ENCODE assay signal across 22 cellular contexts in genomic region chr10:1670541-1671365, GRCh38.
"Had no signal": no experiment of that assay in that cellular context is flagged by ENCODE, and none has a peak within 500 bp of the region (broad histone marks: within the 10 kb centered on the region; RNA-seq: fewer than 3 reads in every experiment).

No MANE protein-coding gene starts in this region.

- DNase-seq: activated CD4-positive, alpha-beta memory T cell treated with anti-CD3 and anti-CD28 coated beads for 36 hours; activated CD4-positive, alpha-beta T cell treated with anti-CD3 and anti-CD28 coated beads for 48 hours; activated CD4-positive, CD25-positive, alpha-beta regulatory T cell; activated naive CD4-positive, alpha-beta T cell treated with Interleukin-2 at 50 U/mL for 16 hours; activated naive CD8-positive, alpha-beta T cell treated with anti-CD3 and anti-CD28 coated beads for 36 hours; activated T-cell treated with anti-CD3 and anti-CD28 coated beads, Interleukin-2, amount 50 U/mL, for 48 hours; colonic mucosa; dorsolateral prefrontal cortex; erythroblast; gastrocnemius medialis; lower lobe of right lung; mesendoderm; naive B cell; small intestine; stimulated activated CD4-positive, alpha-beta T cell treated with anti-CD3 and anti-CD28 coated beads, Interleukin-15, amount 100 ng/mL, for 24 hours; stimulated activated naive B cell treated with anti-CD40 and anti-IgM and Interleukin-4, amounts not matched to agents 10 μg/mL and 1 μg/mL and 100 μg/mL, for 72 hours; T-helper 9 cell; transverse colon had no signal

- H3K4me1 ChIP-seq: colonic mucosa, gastrocnemius medialis, lower lobe of right lung, transverse colon had no signal

- H3K27ac ChIP-seq: colonic mucosa, dorsolateral prefrontal cortex, gastrocnemius medialis, lower lobe of right lung, transverse colon, vagina had no signal

- H3K9me3 ChIP-seq: colonic mucosa, gastrocnemius medialis, lower lobe of right lung, transverse colon, vagina had no signal

- FAIRE-seq: astrocyte, endometrium, small intestine had no signal

- ATAC-seq: gastrocnemius medialis; left colon; lower lobe of right lung; stimulated activated naive B cell treated with anti-CD40 and anti-IgM and Interleukin-4, amounts not matched to agents 10 μg/mL and 1 μg/mL and 100 μg/mL, for 72 hours had no signal

- H3K36me3 ChIP-seq: colonic mucosa, gastrocnemius medialis, lower lobe of right lung, transverse colon, vagina had no signal

- H3K27me3 ChIP-seq: colonic mucosa, gastrocnemius medialis, transverse colon, vagina had no signal

- H3K4me3 ChIP-seq: colonic mucosa, dorsolateral prefrontal cortex, gastrocnemius medialis, lower lobe of right lung, transverse colon, vagina had no signal
